Comparison of ENCODE assay signal across 2 cellular contexts in the genomic region with DNA sequence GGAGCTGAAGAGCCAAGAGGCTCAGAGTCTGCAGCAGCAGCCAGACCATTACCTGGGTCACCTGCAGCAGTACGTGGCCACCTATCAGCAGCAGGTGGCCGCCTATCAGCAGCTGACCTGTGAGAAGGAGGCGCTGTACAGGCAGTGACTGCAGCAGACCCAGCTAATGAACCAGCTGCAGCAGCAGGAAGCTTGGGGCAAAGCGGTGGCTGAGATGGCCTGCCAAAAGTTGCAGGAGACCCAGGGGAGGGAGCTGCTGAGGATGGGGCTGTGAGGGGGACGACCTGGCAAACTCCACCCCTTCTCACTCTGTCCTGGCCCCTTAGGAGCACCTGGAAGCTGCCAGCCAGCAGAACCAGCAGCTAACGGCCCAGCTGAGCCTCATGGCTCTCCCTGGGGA. TPM values are rescaled to one million over a fixed set of nuclear protein-coding genes. Genes with fewer than 3 reads are reported as not detected.
"Had no signal": no experiment of that assay in that cellular context is flagged by ENCODE, and none has a peak within 500 bp of the region (broad histone marks: within the 10 kb centered on the region; RNA-seq: fewer than 3 reads in every experiment).

No MANE protein-coding gene starts in this region.

RNA-seq across cellular contexts. Expression of gene GOLGA8H, which starts 8.4 kb away (rescaled TPM):
- total RNA-seq: GM23248, HFFc6 had no signal
